Comparison of ENCODE assay signal across 10 cellular contexts in genomic region chr15:25903024-25903581, GRCh38. TPM values are rescaled to one million over a fixed set of nuclear protein-coding genes. Genes with fewer than 3 reads are reported as not detected.
A peak's percentile ranks its signal among the peaks of the same experiment; 100 is the strongest.
DNase-seq lines count a peak whose midpoint lies in the region; ATAC-seq lines count a peak whose summit lies in the region.
"Had no signal": no experiment of that assay in that cellular context is flagged by ENCODE, and none has a peak within 500 bp of the region (broad histone marks: within the 10 kb centered on the region; RNA-seq: fewer than 3 reads in every experiment).

No MANE protein-coding gene starts in this region.

- H3K4me3 Mint-ChIP-seq in stimulated activated effector memory CD8-positive, alpha-beta T cell treated with anti-CD3 and anti-CD28 coated beads, Interleukin-12 subunit alpha, Interleukin-12 subunit beta, amount 100 ng/mL, for 72 hours = no peak overlapping the region

- H3K4me1 Mint-ChIP-seq in stimulated activated effector memory CD8-positive, alpha-beta T cell treated with anti-CD3 and anti-CD28 coated beads, Interleukin-12 subunit alpha, Interleukin-12 subunit beta, amount 100 ng/mL, for 72 hours = peaks cover 17% of the 10 kb centered on the region

- H3K27ac Mint-ChIP-seq in stimulated activated effector memory CD8-positive, alpha-beta T cell treated with anti-CD3 and anti-CD28 coated beads, Interleukin-12 subunit alpha, Interleukin-12 subunit beta, amount 100 ng/mL, for 72 hours = peak overlapping the region; percentile 35

- H3K36me3 Mint-ChIP-seq in stimulated activated effector memory CD8-positive, alpha-beta T cell treated with anti-CD3 and anti-CD28 coated beads, Interleukin-12 subunit alpha, Interleukin-12 subunit beta, amount 100 ng/mL, for 72 hours = no peaks in the 10 kb centered on the region

- H3K9me3 Mint-ChIP-seq in stimulated activated effector memory CD8-positive, alpha-beta T cell treated with anti-CD3 and anti-CD28 coated beads, Interleukin-12 subunit alpha, Interleukin-12 subunit beta, amount 100 ng/mL, for 72 hours = no peaks in the 10 kb centered on the region

- ATAC-seq in stimulated activated effector memory CD8-positive, alpha-beta T cell treated with anti-CD3 and anti-CD28 coated beads, Interleukin-12 subunit alpha, Interleukin-12 subunit beta, amount 100 ng/mL, for 72 hours = peak; percentile 15
- ATAC-seq in GM19467 (IDR thresholded peaks at IDR 0.05; ENCODE audit: unreplicated experiment) (no peak), GM21528 (IDR thresholded peaks at IDR 0.05; ENCODE audit: low FRiP score, unreplicated experiment) (no peak)
- ATAC-seq: K562 had no signal

- DNase-seq in HT1080 (ENCODE audit: low read depth) = peak; percentile 75
- peak; percentile 55 for DNase-seq in UCSD-AML1 (lab: John Stamatoyannopoulos, UW; ENCODE audit: unreplicated experiment)
- peak; percentile 73 for DNase-seq in kidney tubule cell (ENCODE audit: low spot score)
- DNase-seq in stimulated activated effector memory CD8-positive, alpha-beta T cell treated with anti-CD3 and anti-CD28 coated beads, Interleukin-12 subunit alpha, Interleukin-12 subunit beta, amount 100 ng/mL, for 72 hours (ENCODE audit: low spot score in 2 of 2) = no peak
- DNase-seq in NCI-H748 (lab: John Stamatoyannopoulos, UW; ENCODE audit: unreplicated experiment) = no peak
- DNase-seq: NCI-H2171, Right ventricle myocardium superior had no signal

RNA-seq across cellular contexts. Expression of gene ATP10A, which starts 40.0 kb away (rescaled TPM):
- 4.0 and 6.2 TPM in 2 replicates for total RNA-seq in HT1080 (2014; rRNA removed; shearing (Covaris generic))
- polyA plus RNA-seq in HT1080 (2015; cell fraction: cytosol; rRNA removed) = 0.02 and 0.73 TPM in 2 replicates
- 0.06 and 0.08 TPM in 2 replicates for polyA plus RNA-seq in HT1080 (2015; cell fraction: nucleus; rRNA removed)
- polyA plus RNA-seq: K562 had no signal

Comparison
In these comparisons a context has a peak if more than half of its experiments do, and no peak if none do; other contexts are left out.
1. DNase-seq: peak in HT1080 (single experiment), UCSD-AML1 (single experiment) and kidney tubule cell (single experiment); none in stimulated activated effector memory CD8-positive, alpha-beta T cell treated with anti-CD3 and anti-CD28 coated beads, Interleukin-12 subunit alpha, Interleukin-12 subunit beta, amount 100 ng/mL, for 72 hours (0 of 2) and NCI-H748 (single experiment).